In genomic region chr14:51651388-51652167, GRCh38 we compare ENCODE assay signal across 8 cellular contexts. TPM values are rescaled to one million over a fixed set of nuclear protein-coding genes. Genes with fewer than 3 reads are reported as not detected.
DNase-seq lines count a peak whose midpoint lies in the region; ATAC-seq lines count a peak whose summit lies in the region.

Gene FRMD6, plus strand, starts transcription at chr14:51651910. Its CDS starts 37,927 bp downstream, at chr14:51689837.

- CTCF ChIA-PET in activated CD4-positive, alpha-beta T cell treated with anti-CD3 and anti-CD28 coated beads for 36 hours (lab: Charles Lee) = interaction anchor here (0.7 to 2.4 kb wide), 8 partner anchors 11 to 224 kb away, joined by 3 to 16 read pairs (median 6); no protein-coding TSS in a partner anchor

- intact Hi-C loops in activated CD4-positive, alpha-beta T cell treated with anti-CD3 and anti-CD28 coated beads for 36 hours (cut with DNase I, micrococcal nuclease) = loop anchor here (1.0 to 10.0 kb wide), 17 partner anchors 25 to 901 kb away; partner anchors contain the start of genes RTRAF (in 2 of the 2), TMX1 (in 2 of the 2), GPR137C (in 1 of the 2) and NIN (in 1 of the 2)
- intact Hi-C loops in left colon (cut with DNase I, micrococcal nuclease) = loop anchor here in 1 of 2 donors (10.0 kb wide), 1 partner anchor 367 kb away; no protein-coding TSS in a partner anchor

- H3K36me3 Mint-ChIP-seq in activated CD4-positive, alpha-beta T cell treated with anti-CD3 and anti-CD28 coated beads for 36 hours (ENCODE audit: low read depth) = no peaks in the 10 kb centered on the region

- in situ Hi-C loops in ACHN (cut with HindIII; ENCODE audit: low pct_ligation_motif_present, low pct_unique_long_range_greater_than_20kb, low sequenced_read_pairs) = no loop called here

- DNase-seq in ACHN (peak; percentile 79), NCI-H2227 (lab: John Stamatoyannopoulos, UW; ENCODE audit: unreplicated experiment) (peak; percentile 85), left colon (peak; percentile 76 to 80)
- peak; percentile 90 for DNase-seq in activated CD4-positive, alpha-beta T cell treated with anti-CD3 and anti-CD28 coated beads for 36 hours
- peak; percentile 66 to 67 for DNase-seq in stimulated activated CD4-positive, alpha-beta T cell treated with anti-CD3 and anti-CD28 coated beads, Interleukin-1b, Interleukin-23, amount 100 ng/mL, for 4 hours (ENCODE audit: low read depth in 2 of 2)

- H3K27me3 Mint-ChIP-seq in activated CD4-positive, alpha-beta T cell treated with anti-CD3 and anti-CD28 coated beads for 36 hours = peaks cover 12% of the 10 kb centered on the region

- ATAC-seq in GM18867 (IDR thresholded peaks at IDR 0.05; ENCODE audit: unreplicated experiment) (peak; percentile 72), HG03103 (IDR thresholded peaks at IDR 0.05; ENCODE audit: low read depth, unreplicated experiment) (peak; percentile 55), left colon (peak; percentile 91)
- peak; percentile 86 for ATAC-seq in activated CD4-positive, alpha-beta T cell treated with anti-CD3 and anti-CD28 coated beads for 36 hours

- peaks cover 19% of the 10 kb centered on the region for H3K4me1 Mint-ChIP-seq in activated CD4-positive, alpha-beta T cell treated with anti-CD3 and anti-CD28 coated beads for 36 hours

- no peaks in the 10 kb centered on the region for H3K9me3 Mint-ChIP-seq in activated CD4-positive, alpha-beta T cell treated with anti-CD3 and anti-CD28 coated beads for 36 hours (ENCODE audit: low read depth)

- peak within 1 kb of the TSS; percentile 79 for H3K27ac Mint-ChIP-seq in activated CD4-positive, alpha-beta T cell treated with anti-CD3 and anti-CD28 coated beads for 36 hours

- H3K27ac ChIP-seq in cingulate gyrus (ENCODE audit: low read depth, low read length) = peak within 1 kb of the TSS; percentile 93

- POLR2A ChIA-PET in activated CD4-positive, alpha-beta T cell treated with anti-CD3 and anti-CD28 coated beads for 36 hours (lab: Charles Lee) = no interaction called here

- H3K4me3 Mint-ChIP-seq in activated CD4-positive, alpha-beta T cell treated with anti-CD3 and anti-CD28 coated beads for 36 hours = peak within 1 kb of the TSS; percentile 80

RNA-seq across cellular contexts. Expression of gene FRMD6, which starts in this region (rescaled TPM):
- total RNA-seq in activated CD4-positive, alpha-beta T cell treated with anti-CD3 and anti-CD28 coated beads for 36 hours = 1 to 10 TPM; 7.5 to 8.0 TPM
- 10 to 100 TPM in 1 of 2 donors, 1 to 10 TPM in 1; 4.2 to 12.1 TPM for total RNA-seq in left colon

Comparison
In these comparisons a context has a peak if more than half of its experiments do, and no peak if none do; other contexts are left out.
1. Peak in every context shown above with its lines: DNase-seq, ATAC-seq and H3K27ac ChIP-seq.